In genomic region chr17:27353469-27354050, GRCh38 we compare ENCODE assay signal across 1 cellular context.
TF ChIP-seq lines count a peak whose summit lies in the region.

No MANE protein-coding gene starts in this region.

TF ChIP-seq in K562, 482 proteins besides CTCF, POLR2A, EP300 and RAD21 (continued from another document and continues in another):
- TF ChIP-seq ZBTB40 (IDR thresholded peaks at IDR 0.05) (no peak), ZBTB40 (CRISPR knock-in tag; IDR thresholded peaks at IDR 0.05) (no peak), TBL1XR1 (IDR thresholded peaks at IDR 0.05; ENCODE audit: low read length in 2 of 2) (peak in 1 of 2 experiments; percentile 61; a peak in 1 of 4 replicates), HCFC1 (IDR thresholded peaks at IDR 0.05; ENCODE audit: low read depth, low read length) (peak; percentile 30; the same call in 1 of the 2 replicates), BRD9 (IDR thresholded peaks at IDR 0.05; ENCODE audit: low read depth, partially characterized antibody) (peak; percentile 82), HNRNPL (IDR thresholded peaks at IDR 0.05; ENCODE audit: low read depth, low read length) (0 out of 2 replicates have a peak, but pooled peaks have one; percentile 20), MXI1 (IDR thresholded peaks at IDR 0.05; ENCODE audit: low read depth, low read length) (no peak), XRCC3 (IDR thresholded peaks at IDR 0.05) (no peak), ZSCAN32 (CRISPR knock-in tag; IDR thresholded peaks at IDR 0.05) (peak; percentile 82), ZNF699 (CRISPR knock-in tag; IDR thresholded peaks at IDR 0.05; ENCODE audit: insufficient replicate concordance) (no peak), MEIS2 (IDR thresholded peaks at IDR 0.05; ENCODE audit: partially characterized antibody) (peak; percentile 68), TCF3 (CRISPR knock-in tag; IDR thresholded peaks at IDR 0.05) (no peak), SIN3A (IDR thresholded peaks at IDR 0.05; ENCODE audit: borderline replicate concordance in 2 of 2, control insufficient read depth in 1 of 2, low read depth in 2 of 2, low read length in 2 of 2) (peak in 1 of 2 experiments; percentile 58; a peak in 1 of 4 replicates), ZNF184 (CRISPR knock-in tag; IDR thresholded peaks at IDR 0.05) (no peak), SRSF7 (optimal IDR thresholded peaks at IDR 0.05; ENCODE audit: low read depth, low read length) (no peak), TFAP4 (CRISPR knock-in tag; IDR thresholded peaks at IDR 0.05; ENCODE audit: borderline replicate concordance) (peak; percentile 58), BCOR (IDR thresholded peaks at IDR 0.05) (no peak), ZNF224 (CRISPR knock-in tag; IDR thresholded peaks at IDR 0.05) (no peak), ZNF436 (CRISPR knock-in tag; IDR thresholded peaks at IDR 0.05) (0 out of 2 replicates have a peak, but pooled peaks have one; percentile 15), ID3 (CRISPR knock-in tag; IDR thresholded peaks at IDR 0.05) (no peak), ID3 (tag; IDR thresholded peaks at IDR 0.05) (no peak), ARID3B (CRISPR knock-in tag; IDR thresholded peaks at IDR 0.05; ENCODE audit: borderline replicate concordance) (no peak), MBD1 (CRISPR knock-in tag; IDR thresholded peaks at IDR 0.05) (no peak), SMC3 (conservative IDR thresholded peaks at IDR 0.05; ENCODE audit: insufficient read depth, low read depth, low read length) (peak; percentile 90), CBX5 (IDR thresholded peaks at IDR 0.05; ENCODE audit: borderline replicate concordance, low read depth) (no peak), ILK (tag; IDR thresholded peaks at IDR 0.05; ENCODE audit: borderline replicate concordance, low read depth) (no peak), BDP1 (IDR thresholded peaks at IDR 0.05; ENCODE audit: insufficient read depth, insufficient read length) (no peak), ZNF79 (CRISPR knock-in tag; IDR thresholded peaks at IDR 0.05; ENCODE audit: low read depth) (no peak), ESRRA (IDR thresholded peaks at IDR 0.05; ENCODE audit: borderline replicate concordance, low read depth) (peak; percentile 75), GTF2B (IDR thresholded peaks at IDR 0.05; ENCODE audit: extremely low read depth, insufficient read length) (no peak), POLR2G (IDR thresholded peaks at IDR 0.05; ENCODE audit: low read depth, low read length) (peak; percentile 98), ARID2 (IDR thresholded peaks at IDR 0.05) (no peak), CEBPG (CRISPR knock-in tag; IDR thresholded peaks at IDR 0.05) (no peak; the same call in 1 of the 2 replicates), CEBPG (tag; conservative IDR thresholded peaks at IDR 0.05 in 1 of 2, IDR thresholded peaks at IDR 0.05 in 1 of 2) (peak in 1 of 2 experiments; percentile 38; a peak in 1 of 4 replicates), CREB3 (tag; conservative IDR thresholded peaks at IDR 0.05; ENCODE audit: low read depth) (no peak)
